8 cellular contexts compared by ENCODE assay signal in the genomic region with DNA sequence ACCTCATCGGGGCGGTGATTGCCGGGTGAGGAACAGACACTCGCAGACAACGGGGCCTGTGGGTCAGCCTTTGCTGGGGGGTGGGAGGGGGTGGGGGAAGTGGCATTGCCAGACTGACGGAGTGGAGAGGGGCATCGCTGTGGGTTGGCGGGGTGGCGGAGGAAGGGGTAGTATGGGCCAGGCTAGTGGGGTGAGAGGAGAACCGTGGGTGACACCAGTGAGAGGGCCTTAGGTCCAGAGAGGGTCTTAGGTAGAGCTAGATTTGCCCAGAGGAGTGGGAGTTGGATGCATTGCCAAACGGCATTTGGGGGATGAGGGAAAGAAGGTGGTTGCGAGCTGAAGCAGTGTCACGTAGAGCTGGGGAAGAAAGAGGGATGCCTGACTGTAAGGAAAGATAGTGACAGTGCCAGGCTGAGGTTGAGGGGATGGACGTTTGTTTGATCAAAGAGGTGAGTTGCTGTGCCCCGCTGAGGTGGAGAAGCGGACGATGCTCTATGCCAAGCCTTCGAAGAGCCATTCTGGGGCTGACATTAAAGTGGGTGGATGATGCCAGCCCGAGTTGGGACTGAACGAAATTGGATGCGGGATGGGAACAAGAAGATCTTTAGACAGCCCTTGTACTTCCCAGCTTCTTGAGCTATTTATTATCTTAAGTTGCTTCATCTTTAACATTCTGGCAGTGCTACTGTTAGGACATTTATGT. TPM values are rescaled to one million over a fixed set of nuclear protein-coding genes. Genes with fewer than 3 reads are reported as not detected.
A peak's percentile ranks its signal among the peaks of the same experiment; 100 is the strongest.
DNase-seq lines count a peak whose midpoint lies in the region; ATAC-seq, FAIRE-seq and TF ChIP-seq lines count a peak whose summit lies in the region.

No MANE protein-coding gene starts in this region.

- H3K4me2 ChIP-seq in K562 (ENCODE audit: insufficient read depth, low read length): peak overlapping the region; percentile 100

- peaks cover 59% of the 10 kb centered on the region for H3K79me2 ChIP-seq in K562 (ENCODE audit: control insufficient read depth, insufficient read depth, low read length)

- CTCF ChIA-PET in K562 (lab: Yijun Ruan, JAX; ENCODE audit: low intra/inter-chr PET ratio): no interaction called here

- H3K9me3 ChIP-seq in heart right ventricle (no peaks in the 10 kb centered on the region), K562 (replicated peaks; ENCODE audit: control insufficient read depth, insufficient read depth, low read depth, low read length) (no peaks in the 10 kb centered on the region)

- H3K36me3 ChIP-seq in heart right ventricle: peaks cover 0 to 42% (median 17%) of the 10 kb centered on the region in 9 donors
- peaks cover 42% of the 10 kb centered on the region for H3K36me3 ChIP-seq in K562 (ENCODE audit: control insufficient read depth, insufficient read depth, low read length)
- peaks cover 3% of the 10 kb centered on the region for H3K36me3 ChIP-seq in urinary bladder (ENCODE audit: insufficient read depth)

- H3K27ac ChIP-seq in heart right ventricle: peak overlapping the region in 9 of 10 donors; percentile 77 to 95 (median 91)
- peak overlapping the region; percentile 95 for H3K27ac ChIP-seq in K562 (ENCODE audit: extremely low read depth, low read depth, low read length)
- peak overlapping the region; percentile 86 for H3K27ac ChIP-seq in urinary bladder (ENCODE audit: low read depth)

- H3K9me1 ChIP-seq in K562 (ENCODE audit: control insufficient read depth, insufficient read depth, low read length): no peaks in the 10 kb centered on the region

- POLR2A ChIA-PET in K562 (lab: Yijun Ruan, JAX): interaction anchor here (0.5 to 5.7 kb wide), 6 partner anchors 13 to 213 kb away, joined by 3 to 64 read pairs (median 8); a partner anchor contains a TSS

- TF ChIP-seq POLR2A in K562 (conservative IDR thresholded peaks at IDR 0.05): no peak

- H3K27me3 ChIP-seq in heart right ventricle (no peaks in the 10 kb centered on the region), K562 (ENCODE audit: control insufficient read depth in 2 of 2, insufficient read depth in 2 of 2, low read length in 2 of 2) (no peaks in the 10 kb centered on the region)

- peak overlapping the region; percentile 89; the same call in 1 of the 2 replicates for H2AFZ ChIP-seq in K562 (ENCODE audit: low read depth, low read length)

- TSS peak; percentile 41 for BruUV-seq in K562 (replicated peaks; lab: Mats Ljungman, UMichigan)

- no peak for TF ChIP-seq EP300 in K562 (IDR thresholded peaks at IDR 0.05; ENCODE audit: low read length)

- no peak for TF ChIP-seq CTCF in heart right ventricle (IDR thresholded peaks at IDR 0.05)
- TF ChIP-seq CTCF in K562 (IDR thresholded peaks at IDR 0.05 in 2 of 3, conservative IDR thresholded peaks at IDR 0.05 in 1 of 3; ENCODE audit: insufficient read depth in 2 of 3, low read depth in 1 of 3, low read length in 3 of 3): no peak

- H3K4me1 ChIP-seq in heart right ventricle (peaks cover 0 to 41% (median 34%) of the 10 kb centered on the region in 9 donors), K562 (replicated peaks in 1 of 2; ENCODE audit: control insufficient read depth in 2 of 2, insufficient read depth in 2 of 2, low read length in 2 of 2) (peaks cover 2 to 11% of the 10 kb centered on the region in 2 experiments; a peak in 4 of 5 replicates), urinary bladder (ENCODE audit: insufficient read depth) (no peaks in the 10 kb centered on the region)

- intact Hi-C loops in heart right ventricle (cut with DNase I): loop anchor here in 1 of 10 donors (5.0 kb wide), 1 partner anchor 211 kb away; a partner anchor contains a TSS
- intact Hi-C loops in left ventricle myocardium superior (cut with micrococcal nuclease): no loop called here
- intact Hi-C loops in K562 (cut with micrococcal nuclease): loop anchor here (1.0 kb wide), 1 partner anchor 462 kb away; a partner anchor contains a TSS

- H4K20me1 ChIP-seq in K562 (replicated peaks; ENCODE audit: control insufficient read depth, insufficient read depth, low read length): no peaks in the 10 kb centered on the region

- in situ Hi-C loops in K562 (cut with MboI): no loop called here

- H3K4me3 ChIP-seq in heart right ventricle: peak overlapping the region; percentile 65 to 95 (median 86)
- peak overlapping the region; percentile 96 for H3K4me3 ChIP-seq in K562
- peak overlapping the region; percentile 75 for H3K4me3 ChIP-seq in urinary bladder (ENCODE audit: low read depth, low read length)

- WGBS in heart right ventricle, 2 donors: 8 to 10% methylated on average over 21 of the region's 21 CpGs
- WGBS in K562 (ENCODE audit: insufficient coverage, low coverage, missing lambda C conversion rate): 2% methylated on average over 16 of the region's 21 CpGs
- 6% methylated on average over 21 of the region's 21 CpGs for WGBS in urinary bladder

- TF ChIP-seq RAD21 in K562 (CRISPR knock-in tag; conservative IDR thresholded peaks at IDR 0.05 in 1 of 2, IDR thresholded peaks at IDR 0.05 in 1 of 2): no peak

- DNase-seq in heart right ventricle (no peak), left ventricle myocardium superior (no peak), K562 (ENCODE audit: extremely low read depth in 1 of 4, low spot score in 3 of 4) (no peak), medulla oblongata (ENCODE audit: extremely low spot score) (peak; percentile 14), C1 segment of cervical spinal cord (lab: John Stamatoyannopoulos, UW) (no peak), NCI-H446 treated with DMSO at 0.1 percent for 48 hours (lab: John Stamatoyannopoulos, UW) (no peak)

- ATAC-seq in heart right ventricle (peak in 1 of 8 donors; percentile 8), left ventricle myocardium superior (no peak), K562 (no peak), HG03139 (IDR thresholded peaks at IDR 0.05; ENCODE audit: unreplicated experiment) (no peak)

- peak overlapping the region; percentile 95 for H3K9ac ChIP-seq in K562 (ENCODE audit: insufficient read depth in 1 of 2, low read depth in 2 of 2, low read length in 2 of 2)

- no peak for FAIRE-seq in K562 (lab: Jason Lieb, UNC)

RNA-seq across cellular contexts. Expression of a gene that starts 0.6 kb away (rescaled TPM):
- total RNA-seq in heart right ventricle (10 to 100 TPM; 17.9 to 39.9 (median 23.9) TPM), left ventricle myocardium superior (23.6 TPM), K562 (2014; rRNA removed) (68.1 and 71.4 TPM in 2 replicates), K562 (2014; rRNA removed; fragmentation: Illumina TruSeq; extraction: Trizol) (63.8 and 65.7 TPM in 2 replicates), K562 (2015; rRNA removed; fragmentation: Illumina TruSeq; extraction: Trizol) (67.1 and 67.7 TPM in 2 replicates), K562 (2021) (44.4 and 49.3 TPM in 2 replicates), urinary bladder (38.9 TPM)
- polyA plus RNA-seq in heart right ventricle (100 to 1,000 TPM in 1 of 2 donors, 10 to 100 TPM in 1; 36.9 to 147 TPM), K562 (2011; rRNA removed) (29.9 and 40.1 TPM in 2 replicates), K562 (2014; fragmentation: Illumina TruSeq; extraction: Trizol) (48.7 and 63.9 TPM in 2 replicates), K562 (2014; fragmentation: Nextera tagmentation; extraction: Ambion mirVana) (10 to 100 TPM; 14.8 to 16.7 TPM), K562 (2014; rRNA removed) (74.7 and 77.0 TPM in 2 replicates), urinary bladder (37.1 TPM)
- 67.7 and 181 TPM in 2 replicates for total RNA-seq in K562 (2011; cell fraction: chromatin; rRNA removed; ENCODE audit: low replicate concordance)
- total RNA-seq in K562 (2011; cell fraction: nucleolus; rRNA removed): 41.2 and 54.1 TPM in 2 replicates
- total RNA-seq in K562 (2011; cell fraction: nucleoplasm; rRNA removed): 96.7 and 127 TPM in 2 replicates
- 9.7 and 18.6 TPM in 2 replicates for polyA plus RNA-seq in K562 (2011; cell fraction: cytosol; rRNA removed)
- 30.8 and 40.9 TPM in 2 replicates for polyA plus RNA-seq in K562 (2011; cell fraction: nucleus; rRNA removed)
- 62.1 and 74.3 TPM in 2 replicates for polyA plus RNA-seq in K562 (2012)
- 31.1 and 34.9 TPM in 2 replicates for polyA minus RNA-seq in K562 (2011; rRNA and poly(A)+ RNA removed)
- polyA minus RNA-seq in K562 (2011; cell fraction: cytosol; rRNA and poly(A)+ RNA removed): 15.9 and 17.4 TPM in 2 replicates
- polyA minus RNA-seq in K562 (2011; cell fraction: nucleus; rRNA and poly(A)+ RNA removed): 25.2 and 45.9 TPM in 2 replicates

RNA-seq across cellular contexts. Expression of a gene that starts 4.0 kb away (rescaled TPM):
- total RNA-seq in heart right ventricle (1 to 10 TPM; 5.6 to 7.9 (median 6.9) TPM), left ventricle myocardium superior (7.1 TPM), K562 (2014; rRNA removed) (17.7 and 22.7 TPM in 2 replicates), K562 (2014; rRNA removed; fragmentation: Illumina TruSeq; extraction: Trizol) (26.2 and 26.8 TPM in 2 replicates), K562 (2015; rRNA removed; fragmentation: Illumina TruSeq; extraction: Trizol) (21.1 and 21.2 TPM in 2 replicates), K562 (2021) (18.4 and 20.9 TPM in 2 replicates), urinary bladder (20.6 TPM)
- polyA plus RNA-seq in heart right ventricle (1 to 10 TPM; 3.1 to 5.7 TPM), K562 (2011; rRNA removed) (26.0 and 31.1 TPM in 2 replicates), K562 (2014; fragmentation: Illumina TruSeq; extraction: Trizol) (18.4 and 22.2 TPM in 2 replicates), K562 (2014; fragmentation: Nextera tagmentation; extraction: Ambion mirVana) (10 to 100 TPM; 18.9 to 21.4 TPM), K562 (2014; rRNA removed) (16.2 and 17.9 TPM in 2 replicates), urinary bladder (7.3 TPM)
- total RNA-seq in K562 (2011; cell fraction: chromatin; rRNA removed; ENCODE audit: low replicate concordance): 37.8 and 39.7 TPM in 2 replicates
- total RNA-seq in K562 (2011; cell fraction: nucleolus; rRNA removed): 15.2 and 19.1 TPM in 2 replicates
- total RNA-seq in K562 (2011; cell fraction: nucleoplasm; rRNA removed): 20.8 and 22.1 TPM in 2 replicates
- polyA plus RNA-seq in K562 (2011; cell fraction: cytosol; rRNA removed): 22.3 and 24.5 TPM in 2 replicates
- polyA plus RNA-seq in K562 (2011; cell fraction: nucleus; rRNA removed): 25.8 and 29.2 TPM in 2 replicates
- 12.0 and 15.4 TPM in 2 replicates for polyA plus RNA-seq in K562 (2012)
- polyA minus RNA-seq in K562 (2011; rRNA and poly(A)+ RNA removed): 37.0 and 46.7 TPM in 2 replicates
- polyA minus RNA-seq in K562 (2011; cell fraction: cytosol; rRNA and poly(A)+ RNA removed): 10.2 and 16.4 TPM in 2 replicates
- polyA minus RNA-seq in K562 (2011; cell fraction: nucleus; rRNA and poly(A)+ RNA removed): 14.7 and 22.3 TPM in 2 replicates

RNA-seq across cellular contexts. Expression of a gene that starts 26.9 kb away (rescaled TPM):
- total RNA-seq in heart right ventricle: 1 to 10 TPM in 5 of 10 donors, under 1 TPM in 5; 0.28 to 1.6 (median 1.00) TPM
- 1 to 10 TPM; 1.2 to 8.9 TPM for polyA plus RNA-seq in heart right ventricle
- 0.55 TPM for total RNA-seq in left ventricle myocardium superior
- total RNA-seq in K562 (2011; cell fraction: chromatin; rRNA removed; ENCODE audit: low replicate concordance): 11.2 and 13.2 TPM in 2 replicates
- total RNA-seq in K562 (2011; cell fraction: nucleolus; rRNA removed): 5.3 and 6.4 TPM in 2 replicates
- total RNA-seq in K562 (2011; cell fraction: nucleoplasm; rRNA removed): 6.7 and 10.9 TPM in 2 replicates
- 2.1 and 3.8 TPM in 2 replicates for total RNA-seq in K562 (2014; rRNA removed)
- total RNA-seq in K562 (2014; rRNA removed; fragmentation: Illumina TruSeq; extraction: Trizol): 2.0 and 2.4 TPM in 2 replicates
- 1.8 and 1.9 TPM in 2 replicates for total RNA-seq in K562 (2015; rRNA removed; fragmentation: Illumina TruSeq; extraction: Trizol)
- total RNA-seq in K562 (2021): 1.5 and 1.6 TPM in 2 replicates
- polyA plus RNA-seq in K562 (2011; rRNA removed): 3.5 and 5.5 TPM in 2 replicates
- 0.46 and 2.0 TPM in 2 replicates for polyA plus RNA-seq in K562 (2011; cell fraction: cytosol; rRNA removed)
- 21.0 and 26.9 TPM in 2 replicates for polyA plus RNA-seq in K562 (2011; cell fraction: nucleus; rRNA removed)
- polyA plus RNA-seq in K562 (2012): 1.2 and 4.0 TPM in 2 replicates
- 1.0 and 1.8 TPM in 2 replicates for polyA plus RNA-seq in K562 (2014; fragmentation: Illumina TruSeq; extraction: Trizol)
- polyA plus RNA-seq in K562 (2014; fragmentation: Nextera tagmentation; extraction: Ambion mirVana): 1 to 10 TPM; 1.9 to 2.0 TPM
- 3.0 and 3.7 TPM in 2 replicates for polyA plus RNA-seq in K562 (2014; rRNA removed)
- polyA minus RNA-seq in K562 (2011; rRNA and poly(A)+ RNA removed): 3.3 and 4.4 TPM in 2 replicates
- 2.1 TPM in 1 of 2 replicates, not detected in the other for polyA minus RNA-seq in K562 (2011; cell fraction: cytosol; rRNA and poly(A)+ RNA removed)
- polyA minus RNA-seq in K562 (2011; cell fraction: nucleus; rRNA and poly(A)+ RNA removed): 6.7 and 11.4 TPM in 2 replicates
- total RNA-seq in urinary bladder: 2.7 TPM
- 1.3 TPM for polyA plus RNA-seq in urinary bladder

RNA-seq across cellular contexts. Expression of a gene that starts 41.8 kb away (rescaled TPM):
- not detected for total RNA-seq in heart right ventricle
- not detected for polyA plus RNA-seq in heart right ventricle
- not detected for total RNA-seq in left ventricle myocardium superior
- total RNA-seq in K562 (2011; cell fraction: chromatin; rRNA removed; ENCODE audit: low replicate concordance): not detected in 2 replicates
- total RNA-seq in K562 (2011; cell fraction: nucleolus; rRNA removed): not detected in 2 replicates
- not detected in 2 replicates for total RNA-seq in K562 (2011; cell fraction: nucleoplasm; rRNA removed)
- not detected in 2 replicates for total RNA-seq in K562 (2014; rRNA removed)
- not detected in 2 replicates for total RNA-seq in K562 (2014; rRNA removed; fragmentation: Illumina TruSeq; extraction: Trizol)
- total RNA-seq in K562 (2015; rRNA removed; fragmentation: Illumina TruSeq; extraction: Trizol): not detected in 2 replicates
- total RNA-seq in K562 (2021): 0.69 and 1.2 TPM in 2 replicates
- polyA plus RNA-seq in K562 (2011; rRNA removed): not detected in 2 replicates
- polyA plus RNA-seq in K562 (2011; cell fraction: cytosol; rRNA removed): not detected in 2 replicates
- polyA plus RNA-seq in K562 (2011; cell fraction: nucleus; rRNA removed): 0.14 TPM in 1 of 2 replicates, not detected in the other
- polyA plus RNA-seq in K562 (2012): 0.06 TPM in 1 of 2 replicates, not detected in the other
- polyA plus RNA-seq in K562 (2014; fragmentation: Illumina TruSeq; extraction: Trizol): not detected in 2 replicates
- not detected for polyA plus RNA-seq in K562 (2014; fragmentation: Nextera tagmentation; extraction: Ambion mirVana)
- not detected in 2 replicates for polyA plus RNA-seq in K562 (2014; rRNA removed)
- polyA minus RNA-seq in K562 (2011; rRNA and poly(A)+ RNA removed): not detected in 2 replicates
- polyA minus RNA-seq in K562 (2011; cell fraction: cytosol; rRNA and poly(A)+ RNA removed): 27.8 TPM in 1 of 2 replicates, not detected in the other
- polyA minus RNA-seq in K562 (2011; cell fraction: nucleus; rRNA and poly(A)+ RNA removed): not detected in 2 replicates
- 0.26 TPM for total RNA-seq in urinary bladder
- 0.71 TPM for polyA plus RNA-seq in urinary bladder
